1 cellular context compared by ENCODE assay signal in the genomic region with DNA sequence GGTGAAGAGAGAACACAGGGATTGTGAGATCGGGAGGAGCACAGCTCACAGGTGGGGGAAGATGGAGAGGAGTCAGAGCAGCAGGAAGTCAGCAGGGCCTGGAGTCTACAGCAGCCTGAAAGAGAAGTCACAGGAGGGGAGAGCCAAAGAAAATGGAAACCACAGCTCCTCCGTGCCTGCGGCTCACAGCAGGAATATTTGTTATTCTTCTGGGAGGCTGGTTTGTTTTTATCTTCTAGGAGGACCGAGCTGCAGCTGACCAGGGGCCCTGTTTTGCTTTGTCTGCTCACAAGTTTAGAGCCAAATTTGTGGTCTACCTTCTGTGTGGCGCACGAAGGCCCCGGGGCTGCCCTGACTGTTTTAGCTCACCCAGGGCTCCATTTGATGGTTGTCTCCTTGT.
TF ChIP-seq lines count a peak whose summit lies in the region.

No MANE protein-coding gene starts in this region.

TF ChIP-seq in GM23338, 12 proteins besides CTCF, POLR2A, EP300 and RAD21 (continued from another document):
- TF ChIP-seq, protein P1, sequence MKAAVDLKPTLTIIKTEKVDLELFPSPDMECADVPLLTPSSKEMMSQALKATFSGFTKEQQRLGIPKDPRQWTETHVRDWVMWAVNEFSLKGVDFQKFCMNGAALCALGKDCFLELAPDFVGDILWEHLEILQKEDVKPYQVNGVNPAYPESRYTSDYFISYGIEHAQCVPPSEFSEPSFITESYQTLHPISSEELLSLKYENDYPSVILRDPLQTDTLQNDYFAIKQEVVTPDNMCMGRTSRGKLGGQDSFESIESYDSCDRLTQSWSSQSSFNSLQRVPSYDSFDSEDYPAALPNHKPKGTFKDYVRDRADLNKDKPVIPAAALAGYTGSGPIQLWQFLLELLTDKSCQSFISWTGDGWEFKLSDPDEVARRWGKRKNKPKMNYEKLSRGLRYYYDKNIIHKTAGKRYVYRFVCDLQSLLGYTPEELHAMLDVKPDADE (IDR thresholded peaks at IDR 0.05): no peak
- no peak for TF ChIP-seq CREB1 (CRISPR knock-in tag; IDR thresholded peaks at IDR 0.05; ENCODE audit: low read depth)
- TF ChIP-seq, protein P2, sequence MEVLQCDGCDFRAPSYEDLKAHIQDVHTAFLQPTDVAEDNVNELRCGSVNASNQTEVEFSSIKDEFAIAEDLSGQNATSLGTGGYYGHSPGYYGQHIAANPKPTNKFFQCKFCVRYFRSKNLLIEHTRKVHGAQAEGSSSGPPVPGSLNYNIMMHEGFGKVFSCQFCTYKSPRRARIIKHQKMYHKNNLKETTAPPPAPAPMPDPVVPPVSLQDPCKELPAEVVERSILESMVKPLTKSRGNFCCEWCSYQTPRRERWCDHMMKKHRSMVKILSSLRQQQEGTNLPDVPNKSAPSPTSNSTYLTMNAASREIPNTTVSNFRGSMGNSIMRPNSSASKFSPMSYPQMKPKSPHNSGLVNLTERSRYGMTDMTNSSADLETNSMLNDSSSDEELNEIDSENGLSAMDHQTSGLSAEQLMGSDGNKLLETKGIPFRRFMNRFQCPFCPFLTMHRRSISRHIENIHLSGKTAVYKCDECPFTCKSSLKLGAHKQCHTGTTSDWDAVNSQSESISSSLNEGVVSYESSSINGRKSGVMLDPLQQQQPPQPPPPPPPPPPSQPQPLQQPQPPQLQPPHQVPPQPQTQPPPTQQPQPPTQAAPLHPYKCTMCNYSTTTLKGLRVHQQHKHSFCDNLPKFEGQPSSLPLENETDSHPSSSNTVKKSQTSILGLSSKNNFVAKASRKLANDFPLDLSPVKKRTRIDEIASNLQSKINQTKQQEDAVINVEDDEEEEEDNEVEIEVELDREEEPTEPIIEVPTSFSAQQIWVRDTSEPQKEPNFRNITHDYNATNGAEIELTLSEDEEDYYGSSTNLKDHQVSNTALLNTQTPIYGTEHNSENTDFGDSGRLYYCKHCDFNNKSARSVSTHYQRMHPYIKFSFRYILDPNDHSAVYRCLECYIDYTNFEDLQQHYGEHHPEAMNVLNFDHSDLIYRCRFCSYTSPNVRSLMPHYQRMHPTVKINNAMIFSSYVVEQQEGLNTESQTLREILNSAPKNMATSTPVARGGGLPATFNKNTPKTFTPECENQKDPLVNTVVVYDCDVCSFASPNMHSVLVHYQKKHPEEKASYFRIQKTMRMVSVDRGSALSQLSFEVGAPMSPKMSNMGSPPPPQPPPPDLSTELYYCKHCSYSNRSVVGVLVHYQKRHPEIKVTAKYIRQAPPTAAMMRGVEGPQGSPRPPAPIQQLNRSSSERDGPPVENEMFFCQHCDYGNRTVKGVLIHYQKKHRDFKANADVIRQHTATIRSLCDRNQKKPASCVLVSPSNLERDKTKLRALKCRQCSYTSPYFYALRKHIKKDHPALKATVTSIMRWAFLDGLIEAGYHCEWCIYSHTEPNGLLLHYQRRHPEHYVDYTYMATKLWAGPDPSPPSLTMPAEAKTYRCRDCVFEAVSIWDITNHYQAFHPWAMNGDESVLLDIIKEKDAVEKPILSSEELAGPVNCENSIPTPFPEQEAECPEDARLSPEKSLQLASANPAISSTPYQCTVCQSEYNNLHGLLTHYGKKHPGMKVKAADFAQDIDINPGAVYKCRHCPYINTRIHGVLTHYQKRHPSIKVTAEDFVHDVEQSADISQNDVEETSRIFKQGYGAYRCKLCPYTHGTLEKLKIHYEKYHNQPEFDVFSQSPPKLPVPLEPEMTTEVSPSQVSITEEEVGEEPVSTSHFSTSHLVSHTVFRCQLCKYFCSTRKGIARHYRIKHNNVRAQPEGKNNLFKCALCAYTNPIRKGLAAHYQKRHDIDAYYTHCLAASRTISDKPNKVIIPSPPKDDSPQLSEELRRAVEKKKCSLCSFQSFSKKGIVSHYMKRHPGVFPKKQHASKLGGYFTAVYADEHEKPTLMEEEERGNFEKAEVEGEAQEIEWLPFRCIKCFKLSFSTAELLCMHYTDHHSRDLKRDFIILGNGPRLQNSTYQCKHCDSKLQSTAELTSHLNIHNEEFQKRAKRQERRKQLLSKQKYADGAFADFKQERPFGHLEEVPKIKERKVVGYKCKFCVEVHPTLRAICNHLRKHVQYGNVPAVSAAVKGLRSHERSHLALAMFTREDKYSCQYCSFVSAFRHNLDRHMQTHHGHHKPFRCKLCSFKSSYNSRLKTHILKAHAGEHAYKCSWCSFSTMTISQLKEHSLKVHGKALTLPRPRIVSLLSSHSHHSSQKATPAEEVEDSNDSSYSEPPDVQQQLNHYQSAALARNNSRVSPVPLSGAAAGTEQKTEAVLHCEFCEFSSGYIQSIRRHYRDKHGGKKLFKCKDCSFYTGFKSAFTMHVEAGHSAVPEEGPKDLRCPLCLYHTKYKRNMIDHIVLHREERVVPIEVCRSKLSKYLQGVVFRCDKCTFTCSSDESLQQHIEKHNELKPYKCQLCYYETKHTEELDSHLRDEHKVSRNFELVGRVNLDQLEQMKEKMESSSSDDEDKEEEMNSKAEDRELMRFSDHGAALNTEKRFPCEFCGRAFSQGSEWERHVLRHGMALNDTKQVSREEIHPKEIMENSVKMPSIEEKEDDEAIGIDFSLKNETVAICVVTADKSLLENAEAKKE (CRISPR knock-in tag; IDR thresholded peaks at IDR 0.05): no peak; the same call in 1 of the 2 replicates
- TF ChIP-seq EZH2phosphoT487 (IDR thresholded peaks at IDR 0.05; ENCODE audit: unreplicated experiment): no peak
- no peak for TF ChIP-seq ZNF114 (CRISPR knock-in tag; IDR thresholded peaks at IDR 0.05)
- TF ChIP-seq EZH2 (IDR thresholded peaks at IDR 0.05; ENCODE audit: low read depth, unreplicated experiment): no peak
- no peak for TF ChIP-seq ZNF331 (CRISPR knock-in tag; IDR thresholded peaks at IDR 0.05; ENCODE audit: low read depth)
TF ChIP-seq in GM23338: peak in this region for 0.
